In the genomic region with DNA sequence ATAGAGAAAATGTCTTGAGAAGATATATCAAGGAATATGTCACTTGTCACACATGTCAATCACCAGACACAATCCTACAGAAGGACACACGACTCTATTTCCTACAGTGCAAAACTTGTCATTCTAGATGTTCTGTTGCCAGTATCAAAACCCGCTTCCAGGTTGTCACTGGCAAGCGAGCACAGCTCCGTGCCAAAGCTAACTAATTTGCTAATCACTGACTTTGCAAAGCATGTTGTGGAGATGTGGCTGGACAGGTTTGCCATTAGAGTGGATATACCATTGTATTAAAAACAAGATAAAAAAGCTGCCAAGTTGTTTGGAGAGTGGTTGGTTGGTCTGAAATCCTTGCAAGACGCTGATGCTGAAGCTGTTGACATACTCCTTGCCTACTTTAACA, we compare ENCODE assay signal across 26 cellular contexts.
"Had no signal": no experiment of that assay in that cellular context is flagged by ENCODE, and none has a peak within 500 bp of the region (broad histone marks: within the 10 kb centered on the region; RNA-seq: fewer than 3 reads in every experiment).

No MANE protein-coding gene starts in this region.

- H3K36me3 ChIP-seq: brain microvascular endothelial cell, cardiac muscle cell had no signal

- FAIRE-seq: astrocyte had no signal

- H3K27ac ChIP-seq: brain microvascular endothelial cell, cardiac muscle cell had no signal

- H3K27me3 ChIP-seq: brain microvascular endothelial cell had no signal

- H3K4me3 ChIP-seq: cardiac muscle cell had no signal

- DNase-seq: activated B cell treated with CpG ODN at 0.5 μM for 24 hours; activated CD4-positive, alpha-beta T cell treated with anti-CD3 and anti-CD28 coated beads for 1 hour; activated CD4-positive, alpha-beta T cell treated with anti-CD3 and anti-CD28 coated beads, Interleukin-2, amount 10 ng/mL, durations not matched to agents 24 days and 14 days; activated CD4-positive, alpha-beta T cell treated with anti-CD3 and anti-CD28 coated beads, Interleukin-2, amount 50 U/mL, for 48 hours; activated CD8-positive, alpha-beta memory T cell treated with anti-CD3 and anti-CD28 coated beads, Interleukin-2, amount 10 ng/mL, durations not matched to agents 7 days and 5 days; activated effector memory CD4-positive, alpha-beta T cell treated with anti-CD3 and anti-CD28 coated beads, Interleukin-2, amount 50 U/mL, for 16 hours; activated naive CD4-positive, alpha-beta T cell treated with Interleukin-2 at 50 U/mL for 16 hours; activated naive CD8-positive, alpha-beta T cell treated with anti-CD3 and anti-CD28 coated beads, Interleukin-2, amount 50 U/mL, for 24 hours; activated T-cell treated with anti-CD3 and anti-CD28 coated beads, Interleukin-2, amount 50 U/mL, for 4 hours; amniotic stem cell; brain microvascular endothelial cell; Kasumi-1; KBM-7; NCI-H1048; NCI-H146; NCI-H187 treated with DMSO at 0.1 percent for 48 hours; NCI-H2081 treated with DMSO at 0.1 percent for 48 hours; NCI-H446; NCI-H524; NCI-H774; NK-92 treated with Interleukin-12 subunit alpha and Interleukin-12 subunit beta, amount 100 ng/mL, for 24 hours; SHP77 treated with DMSO at 0.1 percent for 48 hours; T-helper 9 cell had no signal

- ATAC-seq: activated CD8-positive, alpha-beta memory T cell treated with anti-CD3 and anti-CD28 coated beads, Interleukin-2, amount 10 ng/mL, durations not matched to agents 7 days and 5 days; activated naive CD4-positive, alpha-beta T cell treated with anti-CD3 and anti-CD28 coated beads, Interleukin-2, amount 50 U/mL, for 72 hours; activated naive CD8-positive, alpha-beta T cell treated with anti-CD3 and anti-CD28 coated beads, Interleukin-2, amount 50 U/mL, for 24 hours; activated T-cell treated with anti-CD3 and anti-CD28 coated beads, Interleukin-2, amount 50 U/mL, for 4 hours had no signal
